15 cellular contexts compared by ENCODE assay signal in genomic region chr10:78966182-78966787, GRCh38.
DNase-seq lines count a peak whose midpoint lies in the region; ATAC-seq, FAIRE-seq and TF ChIP-seq lines count a peak whose summit lies in the region.
"Had no signal": no experiment of that assay in that cellular context is flagged by ENCODE, and none has a peak within 500 bp of the region (broad histone marks: within the 10 kb centered on the region; RNA-seq: fewer than 3 reads in every experiment).

No MANE protein-coding gene starts in this region.

- peaks cover 0 to 50% (median 29%) of the 10 kb centered on the region in 11 experiments; a peak in 13 of 22 replicates for H4K20me1 ChIP-seq in BLaER1 treated with 17β-estradiol and CSF1 and Interleukin-3, amounts not matched to agents 10 nM and 100 nM
- H4K20me1 ChIP-seq in IMR-90 (ENCODE audit: insufficient read depth, low read length) (no peaks in the 10 kb centered on the region), H1 (replicated peaks in 1 of 2; ENCODE audit: control insufficient read depth in 1 of 2, insufficient read depth in 2 of 2, low read length in 2 of 2) (no peaks in the 10 kb centered on the region)

- H2BK5ac ChIP-seq in IMR-90 (ENCODE audit: low read depth, low read length, poor library complexity, severe bottlenecking) (no peak overlapping the region), H1 (ENCODE audit: low read depth, low read length) (peak overlapping the region; percentile 68; the same call in 1 of the 2 replicates)

- H3K14ac ChIP-seq in IMR-90 (replicated peaks; ENCODE audit: low read depth, low read length): peak overlapping the region; percentile 79; the same call in 1 of the 2 replicates
- no peak overlapping the region for H3K14ac ChIP-seq in H1 (ENCODE audit: insufficient read length)

- 100% methylated on average over 4 of the region's 11 CpGs; no CpG with 5 or more reads in 1 of the 2 experiments for WGBS in IMR-90 (ENCODE audit: extremely low coverage in 2 of 2, insufficient read length in 1 of 2), 2 experiments
- 92% methylated on average over 11 of the region's 11 CpGs; no CpG with 5 or more reads in 1 of the 2 experiments for WGBS in H1 (ENCODE audit: extremely low coverage in 1 of 2, insufficient coverage in 1 of 2, insufficient read length in 1 of 2, insufficient replicate concordance in 2 of 2, low coverage in 1 of 2, low lambda C conversion rate in 2 of 2, missing lambda C conversion rate in 1 of 2), 2 experiments

- TF ChIP-seq POLR2A in IMR-90 (IDR thresholded peaks at IDR 0.05; ENCODE audit: low read depth, low read length): no peak
- no peak for TF ChIP-seq POLR2A in H1 (IDR thresholded peaks at IDR 0.05; ENCODE audit: control extremely low read depth in 1 of 2, low read depth in 2 of 2, low read length in 2 of 2)

- no peaks in the 10 kb centered on the region for H3K9me3 ChIP-seq in BLaER1 treated with 17β-estradiol and CSF1 and Interleukin-3, amounts not matched to agents 10 nM and 100 nM (replicated peaks in 1 of 11)
- no peaks in the 10 kb centered on the region for H3K9me3 ChIP-seq in IMR-90 (ENCODE audit: control insufficient read depth, insufficient read depth, low read length)
- no peaks in the 10 kb centered on the region for H3K9me3 ChIP-seq in H1 (ENCODE audit: insufficient read depth in 2 of 2, low read depth in 1 of 2, low read length in 1 of 2)
- H3K9me3 ChIP-seq: SJSA1 had no signal

- H4K5ac ChIP-seq in IMR-90 (ENCODE audit: low read depth, low read length) (no peak overlapping the region), H1 (ENCODE audit: insufficient read length, low read depth, low read length) (no peak overlapping the region)

- H2AK5ac ChIP-seq in IMR-90 (ENCODE audit: low read depth, low read length) (peak overlapping the region; percentile 65), H1 (ENCODE audit: low read depth, low read length) (0 out of 2 replicates have a peak overlapping the region, but pooled peaks have one; percentile 79)

- H2BK20ac ChIP-seq in IMR-90 (ENCODE audit: low read depth, low read length) (peak overlapping the region; percentile 52; the same call in 1 of the 2 replicates), H1 (ENCODE audit: low read length) (peak overlapping the region; percentile 50; the same call in 1 of the 2 replicates)

- H4K8ac ChIP-seq in IMR-90 (ENCODE audit: low read depth in 2 of 2, low read length in 2 of 2) (no peak overlapping the region), H1 (ENCODE audit: extremely low read depth, insufficient read depth, low read length) (no peak overlapping the region)

- peak overlapping the region; percentile 16 for H3K27ac Mint-ChIP-seq in progenitor cell of endocrine pancreas
- H3K27ac Mint-ChIP-seq in activated T-helper 1 cell treated with anti-CD3 and anti-CD28 coated beads, Interleukin-12 subunit alpha, Interleukin-12 subunit beta, Interleukin-2, Interleukin-4 antibody, amounts not matched to agents 30 ng/mL and 10 ng/mL and 1 ng/mL, durations not matched to agents 14 hours and 24 hours and 36 hours: no peak overlapping the region

- H3K9ac ChIP-seq in BLaER1 treated with 17β-estradiol and CSF1 and Interleukin-3, amounts not matched to agents 10 nM and 100 nM: no peak overlapping the region
- H3K9ac ChIP-seq in IMR-90 (ENCODE audit: low read depth, low read length) (no peak overlapping the region), H1 (replicated peaks in 1 of 4; ENCODE audit: extremely low read depth in 1 of 4, low read depth in 3 of 4, low read length in 3 of 4) (no peak overlapping the region)
- H3K9ac ChIP-seq: KMS-11 had no signal

- ATAC-seq in IMR-90 (ENCODE audit: low read depth): no peak

- peak overlapping the region; percentile 91; the same call in 1 of the 2 replicates for H2BK12ac ChIP-seq in H1 (ENCODE audit: low read depth, low read length)

- no peak for TF ChIP-seq EP300 in H1 (IDR thresholded peaks at IDR 0.05; ENCODE audit: borderline replicate concordance in 1 of 2, low read depth in 2 of 2, low read length in 2 of 2)

- in situ Hi-C loops in IMR-90 (cut with MboI; ENCODE audit: low sequenced_read_pairs): no loop called here

- no peak overlapping the region for H3K4me3 Mint-ChIP-seq in progenitor cell of endocrine pancreas (ENCODE audit: low read depth)
- no peak overlapping the region for H3K4me3 Mint-ChIP-seq in activated T-helper 1 cell treated with anti-CD3 and anti-CD28 coated beads, Interleukin-12 subunit alpha, Interleukin-12 subunit beta, Interleukin-2, Interleukin-4 antibody, amounts not matched to agents 30 ng/mL and 10 ng/mL and 1 ng/mL, durations not matched to agents 14 hours and 24 hours and 36 hours

- H2BK15ac ChIP-seq in IMR-90 (ENCODE audit: low read depth, low read length) (peak overlapping the region; percentile 89; the same call in 2 of the 3 replicates), H1 (ENCODE audit: low read length) (peak overlapping the region; percentile 92; the same call in 1 of the 2 replicates)

- 0 out of 2 replicates have a peak overlapping the region, but pooled peaks have one; percentile 24 for H3K18ac ChIP-seq in IMR-90 (ENCODE audit: low read depth, low read length)
- H3K18ac ChIP-seq in H1 (ENCODE audit: extremely low read depth, low read length): peak overlapping the region; percentile 51; the same call in 1 of the 2 replicates

- H3K4me1 Mint-ChIP-seq in progenitor cell of endocrine pancreas (ENCODE audit: low read depth): peaks cover 37% of the 10 kb centered on the region
- no peaks in the 10 kb centered on the region for H3K4me1 Mint-ChIP-seq in activated T-helper 1 cell treated with anti-CD3 and anti-CD28 coated beads, Interleukin-12 subunit alpha, Interleukin-12 subunit beta, Interleukin-2, Interleukin-4 antibody, amounts not matched to agents 30 ng/mL and 10 ng/mL and 1 ng/mL, durations not matched to agents 14 hours and 24 hours and 36 hours (ENCODE audit: low read depth)

- H3K4me1 ChIP-seq in BLaER1 treated with 17β-estradiol and CSF1 and Interleukin-3, amounts not matched to agents 10 nM and 100 nM: peaks cover 9 to 44% (median 27%) of the 10 kb centered on the region in 10 experiments
- H3K4me1 ChIP-seq in IMR-90 (ENCODE audit: control insufficient read depth, insufficient read depth, low read length) (peaks cover 12% of the 10 kb centered on the region), H1 (replicated peaks in 1 of 4; ENCODE audit: control insufficient read depth in 3 of 4, insufficient read depth in 4 of 4, low read length in 3 of 4) (peaks cover 6 to 23% (median 17%) of the 10 kb centered on the region in 4 experiments)

- H3K36me3 ChIP-seq in BLaER1 treated with 17β-estradiol and CSF1 and Interleukin-3, amounts not matched to agents 10 nM and 100 nM: no peaks in the 10 kb centered on the region; a peak in 1 of 22 replicates
- no peaks in the 10 kb centered on the region for H3K36me3 ChIP-seq in IMR-90 (ENCODE audit: control insufficient read depth, insufficient read depth, low read length)
- no peaks in the 10 kb centered on the region for H3K36me3 ChIP-seq in H1 (ENCODE audit: control insufficient read depth in 2 of 4, insufficient read depth in 4 of 4, low read length in 3 of 4)
- H3K36me3 ChIP-seq: SJSA1 had no signal

- no peak overlapping the region for H3K4me3 ChIP-seq in BLaER1 treated with 17β-estradiol and CSF1 and Interleukin-3, amounts not matched to agents 10 nM and 100 nM
- H3K4me3 ChIP-seq in IMR-90 (ENCODE audit: insufficient read depth, low read depth, low read length) (no peak overlapping the region), H1 (ENCODE audit: extremely low read depth in 1 of 4, insufficient read depth in 2 of 4, low read depth in 3 of 4, low read length in 4 of 4) (no peak overlapping the region)
- H3K4me3 ChIP-seq: SJSA1 had no signal

- no peak for DNase-seq in IMR-90
- no peak for DNase-seq in H1 (ENCODE audit: low read depth in 1 of 2, low spot score in 2 of 2)
- no peak for DNase-seq in progenitor cell of endocrine pancreas (ENCODE audit: low spot score, unreplicated experiment)
- no peak for DNase-seq in NCI-H510A (lab: John Stamatoyannopoulos, UW)
- DNase-seq in COLO668 (lab: John Stamatoyannopoulos, UW; ENCODE audit: unreplicated experiment): no peak
- no peak for DNase-seq in activated T-helper 1 cell treated with anti-CD3 and anti-CD28 coated beads, Interleukin-12 subunit alpha, Interleukin-12 subunit beta, Interleukin-2, Interleukin-4 antibody, amounts not matched to agents 30 ng/mL and 10 ng/mL and 1 ng/mL, durations not matched to agents 14 hours and 24 hours and 36 hours (ENCODE audit: low spot score)
- DNase-seq: DMS53, NCI-H1092 treated with DMSO at 0.1 percent for 48 hours, NCI-H187, NCI-H446 treated with DMSO at 0.1 percent for 48 hours, RPMI8226 had no signal

- no TSS peak for BruUV-seq in IMR-90 (replicated peaks; lab: Mats Ljungman, UMichigan)

- H3K56ac ChIP-seq in IMR-90 (ENCODE audit: extremely low read depth, insufficient read depth, low read length): no peak overlapping the region
- no peak overlapping the region for H3K56ac ChIP-seq in H1 (replicated peaks; ENCODE audit: insufficient read length, low read depth, low read length)

- TF ChIP-seq CTCF in IMR-90 (conservative IDR thresholded peaks at IDR 0.05; ENCODE audit: low read depth, low read length): no peak
- no peak for TF ChIP-seq CTCF in H1 (IDR thresholded peaks at IDR 0.05; ENCODE audit: control extremely low read depth in 1 of 3, insufficient read depth in 1 of 3, low read depth in 1 of 3, low read length in 3 of 3)
- TF ChIP-seq CTCF in progenitor cell of endocrine pancreas (IDR thresholded peaks at IDR 0.05; ENCODE audit: unreplicated experiment): no peak

- no peaks in the 10 kb centered on the region for H3K23me2 ChIP-seq in H1 (ENCODE audit: low read depth, low read length)

- H3K27me3 Mint-ChIP-seq in progenitor cell of endocrine pancreas: no peaks in the 10 kb centered on the region
- peaks cover 11% of the 10 kb centered on the region for H3K27me3 Mint-ChIP-seq in activated T-helper 1 cell treated with anti-CD3 and anti-CD28 coated beads, Interleukin-12 subunit alpha, Interleukin-12 subunit beta, Interleukin-2, Interleukin-4 antibody, amounts not matched to agents 30 ng/mL and 10 ng/mL and 1 ng/mL, durations not matched to agents 14 hours and 24 hours and 36 hours (ENCODE audit: insufficient read depth)

- H3K4ac ChIP-seq in IMR-90 (ENCODE audit: low read depth, low read length) (peak overlapping the region; percentile 40), H1 (replicated peaks; ENCODE audit: insufficient read length, low read depth, low read length) (peak overlapping the region; percentile 93)

- no peaks in the 10 kb centered on the region for H3K9me3 Mint-ChIP-seq in progenitor cell of endocrine pancreas (ENCODE audit: low read depth)
- no peaks in the 10 kb centered on the region for H3K9me3 Mint-ChIP-seq in activated T-helper 1 cell treated with anti-CD3 and anti-CD28 coated beads, Interleukin-12 subunit alpha, Interleukin-12 subunit beta, Interleukin-2, Interleukin-4 antibody, amounts not matched to agents 30 ng/mL and 10 ng/mL and 1 ng/mL, durations not matched to agents 14 hours and 24 hours and 36 hours

- CTCF ChIA-PET in IMR-90 (lab: Yijun Ruan, JAX): interaction anchor here (0.5 kb wide), 1 partner anchor 252 kb away, joined by 4 read pairs; no protein-coding TSS in a partner anchor
- CTCF ChIA-PET in H1 (lab: Charles Lee; ENCODE audit: partially characterized antibody): interaction anchor here (0.5 to 2.5 kb wide), 7 partner anchors 8 to 1337 kb away, joined by 3 to 7 read pairs (median 4); no protein-coding TSS in a partner anchor

- H2AK9ac ChIP-seq in IMR-90 (replicated peaks; ENCODE audit: low read depth, low read length, poor library complexity): no peak overlapping the region

- POLR2A ChIA-PET in IMR-90 (lab: Charles Lee; ENCODE audit: unreplicated experiment) (no interaction called here), H1 (lab: Charles Lee; ENCODE audit: partially characterized antibody) (interaction anchor here (0.8 kb wide), 1 partner anchor 100 kb away, joined by 3 read pairs; no protein-coding TSS in a partner anchor)

- H3K79me1 ChIP-seq in IMR-90 (ENCODE audit: low read depth in 1 of 2, low read length in 2 of 2): no peaks in the 10 kb centered on the region; a peak in 1 of 4 replicates
- H3K79me1 ChIP-seq in H1 (ENCODE audit: low read depth, low read length): no peaks in the 10 kb centered on the region; the same call in 1 of the 2 replicates

- peaks cover 17 to 47% (median 32%) of the 10 kb centered on the region in 11 experiments; a peak in 20 of 22 replicates for H3K27me3 ChIP-seq in BLaER1 treated with 17β-estradiol and CSF1 and Interleukin-3, amounts not matched to agents 10 nM and 100 nM
- H3K27me3 ChIP-seq in IMR-90 (ENCODE audit: control insufficient read depth, insufficient read depth, low read length): no peaks in the 10 kb centered on the region
- peaks cover 0 to 4% (median 1%) of the 10 kb centered on the region in 4 experiments; a peak in 2 of 7 replicates for H3K27me3 ChIP-seq in H1 (replicated peaks in 1 of 4; ENCODE audit: control insufficient read depth in 3 of 4, extremely low read depth in 1 of 4, insufficient read depth in 3 of 4, low read length in 3 of 4)
- H3K27me3 ChIP-seq: SJSA1 had no signal

- H2AFZ ChIP-seq in IMR-90 (replicated peaks; ENCODE audit: low read length, poor library complexity) (no peak overlapping the region), H1 (ENCODE audit: low read length) (no peak overlapping the region)

- peak overlapping the region; percentile 36; the same call in 1 of the 2 replicates for H2BK120ac ChIP-seq in IMR-90 (ENCODE audit: low read depth, low read length)
- H2BK120ac ChIP-seq in H1 (replicated peaks; ENCODE audit: low read depth, low read length): peak overlapping the region; percentile 88

- dilution Hi-C loops in IMR-90 (cut with HindIII; ENCODE audit: low sequenced_read_pairs, unreplicated experiment): no loop called here

- TF ChIP-seq RAD21 in IMR-90 (IDR thresholded peaks at IDR 0.05; ENCODE audit: low read length) (no peak), H1 (IDR thresholded peaks at IDR 0.05 in 1 of 2, conservative IDR thresholded peaks at IDR 0.05 in 1 of 2; ENCODE audit: low read depth in 2 of 2, low read length in 2 of 2) (no peak)

- no peak for FAIRE-seq in H1 (lab: Jason Lieb, UNC)

- no peaks in the 10 kb centered on the region for H3K79me2 ChIP-seq in H1 (ENCODE audit: control insufficient read depth in 1 of 2, insufficient read depth in 2 of 2, low read length in 2 of 2)

- no peak overlapping the region for H3K27ac ChIP-seq in BLaER1 treated with 17β-estradiol and CSF1 and Interleukin-3, amounts not matched to agents 10 nM and 100 nM
- no peak overlapping the region for H3K27ac ChIP-seq in IMR-90 (ENCODE audit: insufficient read depth, low read length)
- H3K27ac ChIP-seq in H1 (ENCODE audit: low read depth, low read length): no peak overlapping the region
- H3K27ac ChIP-seq: HL-60, KMS-11, SJSA1 had no signal

- peak overlapping the region in 8 of 11 experiments; percentile 36 to 78 (median 59); a peak in 14 of 22 replicates for H3K4me2 ChIP-seq in BLaER1 treated with 17β-estradiol and CSF1 and Interleukin-3, amounts not matched to agents 10 nM and 100 nM
- H3K4me2 ChIP-seq in IMR-90 (ENCODE audit: low read depth, low read length): no peak overlapping the region
- no peak overlapping the region for H3K4me2 ChIP-seq in H1 (ENCODE audit: insufficient read depth in 1 of 2, low read depth in 2 of 2, low read length in 2 of 2)
- H3K4me2 ChIP-seq: KMS-11 had no signal

- H3K23ac ChIP-seq in IMR-90 (ENCODE audit: low read depth, low read length): no peak overlapping the region
- no peak overlapping the region for H3K23ac ChIP-seq in H1 (ENCODE audit: insufficient read length)

- H3K36me3 Mint-ChIP-seq in progenitor cell of endocrine pancreas (ENCODE audit: insufficient read depth): no peaks in the 10 kb centered on the region
- H3K36me3 Mint-ChIP-seq in activated T-helper 1 cell treated with anti-CD3 and anti-CD28 coated beads, Interleukin-12 subunit alpha, Interleukin-12 subunit beta, Interleukin-2, Interleukin-4 antibody, amounts not matched to agents 30 ng/mL and 10 ng/mL and 1 ng/mL, durations not matched to agents 14 hours and 24 hours and 36 hours (ENCODE audit: low read depth): no peaks in the 10 kb centered on the region

- no peak overlapping the region for H4K91ac ChIP-seq in IMR-90 (ENCODE audit: insufficient read depth, low read depth, low read length)
- H4K91ac ChIP-seq in H1 (replicated peaks; ENCODE audit: insufficient read length, low read length): no peak overlapping the region

- intact Hi-C loops in IMR-90 (cut with micrococcal nuclease): no loop called here
- intact Hi-C loops in activated T-helper 1 cell treated with anti-CD3 and anti-CD28 coated beads, Interleukin-12 subunit alpha, Interleukin-12 subunit beta, Interleukin-2, Interleukin-4 antibody, amounts not matched to agents 30 ng/mL and 10 ng/mL and 1 ng/mL, durations not matched to agents 14 hours and 24 hours and 36 hours (cut with micrococcal nuclease): no loop called here

- H3K9me1 ChIP-seq in IMR-90 (ENCODE audit: insufficient read depth, low read length): peaks cover 4% of the 10 kb centered on the region

Comparison
In these comparisons a context has a peak if more than half of its experiments do, and no peak if none do; other contexts are left out.
1. H3K4me2 ChIP-seq: peak in BLaER1 treated with 17β-estradiol and CSF1 and Interleukin-3, amounts not matched to agents 10 nM and 100 nM (8 of 11); none in IMR-90 (single experiment) and H1 (0 of 2).